1 cellular context compared by ENCODE assay signal in genomic region chr20:33489495-33490022, GRCh38.
TF ChIP-seq lines count a peak whose summit lies in the region.

No MANE protein-coding gene starts in this region.

TF ChIP-seq in GM12878, 131 proteins besides CTCF, POLR2A, EP300 and RAD21 (continued from another document and continues in another):
- TF ChIP-seq, protein P1, sequence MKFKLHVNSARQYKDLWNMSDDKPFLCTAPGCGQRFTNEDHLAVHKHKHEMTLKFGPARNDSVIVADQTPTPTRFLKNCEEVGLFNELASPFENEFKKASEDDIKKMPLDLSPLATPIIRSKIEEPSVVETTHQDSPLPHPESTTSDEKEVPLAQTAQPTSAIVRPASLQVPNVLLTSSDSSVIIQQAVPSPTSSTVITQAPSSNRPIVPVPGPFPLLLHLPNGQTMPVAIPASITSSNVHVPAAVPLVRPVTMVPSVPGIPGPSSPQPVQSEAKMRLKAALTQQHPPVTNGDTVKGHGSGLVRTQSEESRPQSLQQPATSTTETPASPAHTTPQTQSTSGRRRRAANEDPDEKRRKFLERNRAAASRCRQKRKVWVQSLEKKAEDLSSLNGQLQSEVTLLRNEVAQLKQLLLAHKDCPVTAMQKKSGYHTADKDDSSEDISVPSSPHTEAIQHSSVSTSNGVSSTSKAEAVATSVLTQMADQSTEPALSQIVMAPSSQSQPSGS (IDR thresholded peaks at IDR 0.05; ENCODE audit: low read length), result no peak
- no peak for TF ChIP-seq RB1 (IDR thresholded peaks at IDR 0.05; ENCODE audit: borderline replicate concordance)
- TF ChIP-seq BACH1 (IDR thresholded peaks at IDR 0.05; ENCODE audit: borderline replicate concordance), result peak; percentile 12; the same call in 1 of the 2 replicates
- peak; percentile 88 to 92 for TF ChIP-seq BHLHE40 (IDR thresholded peaks at IDR 0.05; ENCODE audit: borderline replicate concordance in 1 of 2, low read depth in 2 of 2, low read length in 1 of 2)
- peak; percentile 81 for TF ChIP-seq RAD51 (IDR thresholded peaks at IDR 0.05)
- no peak for TF ChIP-seq LARP7 (IDR thresholded peaks at IDR 0.05)
- no peak for TF ChIP-seq NR2C2 (IDR thresholded peaks at IDR 0.05; ENCODE audit: borderline replicate concordance, control insufficient read depth, insufficient read length, low read depth)
- TF ChIP-seq PML (IDR thresholded peaks at IDR 0.05; ENCODE audit: low read length), result no peak; the same call in 1 of the 2 replicates
- no peak for TF ChIP-seq TARDBP (IDR thresholded peaks at IDR 0.05; ENCODE audit: borderline replicate concordance)
- TF ChIP-seq YY1 (IDR thresholded peaks at IDR 0.05; ENCODE audit: low read depth, low read length), result 0 out of 2 replicates have a peak, but pooled peaks have one; percentile 8
- no peak for TF ChIP-seq PBX3 (IDR thresholded peaks at IDR 0.05; ENCODE audit: insufficient replicate concordance, low read depth, low read length)
- TF ChIP-seq SP1 (IDR thresholded peaks at IDR 0.05; ENCODE audit: low read depth, low read length), result peak; percentile 63
- no peak for TF ChIP-seq RUNX3 (IDR thresholded peaks at IDR 0.05; ENCODE audit: low read length)
- 0 out of 2 replicates have a peak, but pooled peaks have one; percentile 37 for TF ChIP-seq PAX5 (IDR thresholded peaks at IDR 0.05; ENCODE audit: borderline replicate concordance, low read depth, low read length)
- TF ChIP-seq NBN (IDR thresholded peaks at IDR 0.05), result peak; percentile 50; the same call in 1 of the 2 replicates
- TF ChIP-seq CHD4 (IDR thresholded peaks at IDR 0.05), result no peak
- no peak for TF ChIP-seq HDAC6 (IDR thresholded peaks at IDR 0.05; ENCODE audit: unreplicated experiment)
- TF ChIP-seq DPF2 (IDR thresholded peaks at IDR 0.05), result no peak
- peak; percentile 26 for TF ChIP-seq KLF5 (IDR thresholded peaks at IDR 0.05; ENCODE audit: partially characterized antibody)
- TF ChIP-seq ZZZ3 (IDR thresholded peaks at IDR 0.05; ENCODE audit: control insufficient read depth, insufficient read length, low read depth), result no peak
- no peak for TF ChIP-seq CBX3 (IDR thresholded peaks at IDR 0.05; ENCODE audit: borderline replicate concordance, low read depth)
- TF ChIP-seq IKZF2 (IDR thresholded peaks at IDR 0.05), result peak; percentile 24 to 37; a peak in 2 of 4 replicates
- TF ChIP-seq ETV6 (conservative IDR thresholded peaks at IDR 0.05 in 1 of 2, IDR thresholded peaks at IDR 0.05 in 1 of 2; ENCODE audit: borderline replicate concordance in 1 of 2, low read depth in 1 of 2), result no peak
- TF ChIP-seq RELA (IDR thresholded peaks at IDR 0.05; ENCODE audit: borderline replicate concordance, partially characterized antibody), result no peak
- peak; percentile 90 for TF ChIP-seq POLR2AphosphoS5 (IDR thresholded peaks at IDR 0.05; ENCODE audit: low read length)
- no peak for TF ChIP-seq IRF5 (IDR thresholded peaks at IDR 0.05; ENCODE audit: borderline replicate concordance)
- TF ChIP-seq, protein P2, sequence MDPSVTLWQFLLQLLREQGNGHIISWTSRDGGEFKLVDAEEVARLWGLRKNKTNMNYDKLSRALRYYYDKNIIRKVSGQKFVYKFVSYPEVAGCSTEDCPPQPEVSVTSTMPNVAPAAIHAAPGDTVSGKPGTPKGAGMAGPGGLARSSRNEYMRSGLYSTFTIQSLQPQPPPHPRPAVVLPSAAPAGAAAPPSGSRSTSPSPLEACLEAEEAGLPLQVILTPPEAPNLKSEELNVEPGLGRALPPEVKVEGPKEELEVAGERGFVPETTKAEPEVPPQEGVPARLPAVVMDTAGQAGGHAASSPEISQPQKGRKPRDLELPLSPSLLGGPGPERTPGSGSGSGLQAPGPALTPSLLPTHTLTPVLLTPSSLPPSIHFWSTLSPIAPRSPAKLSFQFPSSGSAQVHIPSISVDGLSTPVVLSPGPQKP (IDR thresholded peaks at IDR 0.05; ENCODE audit: low read depth, low read length), result no peak
- peak; percentile 51 for TF ChIP-seq NRF1 (conservative IDR thresholded peaks at IDR 0.05; ENCODE audit: low read depth, low read length)
- no peak for TF ChIP-seq ESRRA (IDR thresholded peaks at IDR 0.05; ENCODE audit: low read length)
- no peak for TF ChIP-seq ZNF217 (IDR thresholded peaks at IDR 0.05)
- no peak for TF ChIP-seq CBX5 (IDR thresholded peaks at IDR 0.05; ENCODE audit: low read depth)
- TF ChIP-seq TBL1XR1 (IDR thresholded peaks at IDR 0.05; ENCODE audit: low read depth, low read length), result no peak
- TF ChIP-seq MXI1 (IDR thresholded peaks at IDR 0.05; ENCODE audit: low read depth, low read length), result peak; percentile 69
- TF ChIP-seq, protein P3, sequence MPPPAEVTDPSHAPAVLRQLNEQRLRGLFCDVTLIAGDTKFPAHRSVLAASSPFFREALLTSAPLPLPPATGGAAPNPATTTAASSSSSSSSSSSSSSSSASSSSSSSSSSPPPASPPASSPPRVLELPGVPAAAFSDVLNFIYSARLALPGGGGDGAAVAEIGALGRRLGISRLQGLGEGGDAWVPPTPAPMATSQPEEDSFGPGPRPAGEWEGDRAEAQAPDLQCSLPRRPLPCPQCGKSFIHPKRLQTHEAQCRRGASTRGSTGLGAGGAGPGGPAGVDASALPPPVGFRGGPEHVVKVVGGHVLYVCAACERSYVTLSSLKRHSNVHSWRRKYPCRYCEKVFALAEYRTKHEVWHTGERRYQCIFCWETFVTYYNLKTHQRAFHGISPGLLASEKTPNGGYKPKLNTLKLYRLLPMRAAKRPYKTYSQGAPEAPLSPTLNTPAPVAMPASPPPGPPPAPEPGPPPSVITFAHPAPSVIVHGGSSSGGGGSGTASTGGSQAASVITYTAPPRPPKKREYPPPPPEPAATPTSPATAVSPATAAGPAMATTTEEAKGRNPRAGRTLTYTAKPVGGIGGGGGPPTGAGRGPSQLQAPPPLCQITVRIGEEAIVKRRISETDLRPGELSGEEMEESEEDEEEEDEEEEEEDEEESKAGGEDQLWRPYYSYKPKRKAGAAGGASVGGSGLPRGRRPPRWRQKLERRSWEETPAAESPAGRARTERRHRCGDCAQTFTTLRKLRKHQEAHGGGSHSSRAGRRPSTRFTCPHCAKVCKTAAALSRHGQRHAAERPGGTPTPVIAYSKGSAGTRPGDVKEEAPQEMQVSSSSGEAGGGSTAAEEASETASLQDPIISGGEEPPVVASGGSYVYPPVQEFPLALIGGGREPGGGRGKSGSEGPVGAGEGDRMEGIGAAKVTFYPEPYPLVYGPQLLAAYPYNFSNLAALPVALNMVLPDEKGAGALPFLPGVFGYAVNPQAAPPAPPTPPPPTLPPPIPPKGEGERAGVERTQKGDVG (CRISPR knock-in tag; IDR thresholded peaks at IDR 0.05), result no peak
- TF ChIP-seq MYC (IDR thresholded peaks at IDR 0.05; ENCODE audit: insufficient read depth, insufficient read length, insufficient replicate concordance, low read length, severe bottlenecking), result no peak
- no peak for TF ChIP-seq IRF4 (IDR thresholded peaks at IDR 0.05; ENCODE audit: low read depth, low read length)
- TF ChIP-seq IKZF1 (conservative IDR thresholded peaks at IDR 0.05), result no peak
- TF ChIP-seq, protein P4, sequence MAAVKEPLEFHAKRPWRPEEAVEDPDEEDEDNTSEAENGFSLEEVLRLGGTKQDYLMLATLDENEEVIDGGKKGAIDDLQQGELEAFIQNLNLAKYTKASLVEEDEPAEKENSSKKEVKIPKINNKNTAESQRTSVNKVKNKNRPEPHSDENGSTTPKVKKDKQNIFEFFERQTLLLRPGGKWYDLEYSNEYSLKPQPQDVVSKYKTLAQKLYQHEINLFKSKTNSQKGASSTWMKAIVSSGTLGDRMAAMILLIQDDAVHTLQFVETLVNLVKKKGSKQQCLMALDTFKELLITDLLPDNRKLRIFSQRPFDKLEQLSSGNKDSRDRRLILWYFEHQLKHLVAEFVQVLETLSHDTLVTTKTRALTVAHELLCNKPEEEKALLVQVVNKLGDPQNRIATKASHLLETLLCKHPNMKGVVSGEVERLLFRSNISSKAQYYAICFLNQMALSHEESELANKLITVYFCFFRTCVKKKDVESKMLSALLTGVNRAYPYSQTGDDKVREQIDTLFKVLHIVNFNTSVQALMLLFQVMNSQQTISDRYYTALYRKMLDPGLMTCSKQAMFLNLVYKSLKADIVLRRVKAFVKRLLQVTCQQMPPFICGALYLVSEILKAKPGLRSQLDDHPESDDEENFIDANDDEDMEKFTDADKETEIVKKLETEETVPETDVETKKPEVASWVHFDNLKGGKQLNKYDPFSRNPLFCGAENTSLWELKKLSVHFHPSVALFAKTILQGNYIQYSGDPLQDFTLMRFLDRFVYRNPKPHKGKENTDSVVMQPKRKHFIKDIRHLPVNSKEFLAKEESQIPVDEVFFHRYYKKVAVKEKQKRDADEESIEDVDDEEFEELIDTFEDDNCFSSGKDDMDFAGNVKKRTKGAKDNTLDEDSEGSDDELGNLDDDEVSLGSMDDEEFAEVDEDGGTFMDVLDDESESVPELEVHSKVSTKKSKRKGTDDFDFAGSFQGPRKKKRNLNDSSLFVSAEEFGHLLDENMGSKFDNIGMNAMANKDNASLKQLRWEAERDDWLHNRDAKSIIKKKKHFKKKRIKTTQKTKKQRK (IDR thresholded peaks at IDR 0.05; ENCODE audit: low read depth, low read length), result no peak
- TF ChIP-seq SMAD5 (IDR thresholded peaks at IDR 0.05; ENCODE audit: low read depth), result peak; percentile 83
- TF ChIP-seq, protein P5, sequence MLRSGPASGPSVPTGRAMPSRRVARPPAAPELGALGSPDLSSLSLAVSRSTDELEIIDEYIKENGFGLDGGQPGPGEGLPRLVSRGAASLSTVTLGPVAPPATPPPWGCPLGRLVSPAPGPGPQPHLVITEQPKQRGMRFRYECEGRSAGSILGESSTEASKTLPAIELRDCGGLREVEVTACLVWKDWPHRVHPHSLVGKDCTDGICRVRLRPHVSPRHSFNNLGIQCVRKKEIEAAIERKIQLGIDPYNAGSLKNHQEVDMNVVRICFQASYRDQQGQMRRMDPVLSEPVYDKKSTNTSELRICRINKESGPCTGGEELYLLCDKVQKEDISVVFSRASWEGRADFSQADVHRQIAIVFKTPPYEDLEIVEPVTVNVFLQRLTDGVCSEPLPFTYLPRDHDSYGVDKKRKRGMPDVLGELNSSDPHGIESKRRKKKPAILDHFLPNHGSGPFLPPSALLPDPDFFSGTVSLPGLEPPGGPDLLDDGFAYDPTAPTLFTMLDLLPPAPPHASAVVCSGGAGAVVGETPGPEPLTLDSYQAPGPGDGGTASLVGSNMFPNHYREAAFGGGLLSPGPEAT (IDR thresholded peaks at IDR 0.05; ENCODE audit: low read depth), result peak; percentile 47; the same call in 1 of the 2 replicates
- TF ChIP-seq, protein P6, sequence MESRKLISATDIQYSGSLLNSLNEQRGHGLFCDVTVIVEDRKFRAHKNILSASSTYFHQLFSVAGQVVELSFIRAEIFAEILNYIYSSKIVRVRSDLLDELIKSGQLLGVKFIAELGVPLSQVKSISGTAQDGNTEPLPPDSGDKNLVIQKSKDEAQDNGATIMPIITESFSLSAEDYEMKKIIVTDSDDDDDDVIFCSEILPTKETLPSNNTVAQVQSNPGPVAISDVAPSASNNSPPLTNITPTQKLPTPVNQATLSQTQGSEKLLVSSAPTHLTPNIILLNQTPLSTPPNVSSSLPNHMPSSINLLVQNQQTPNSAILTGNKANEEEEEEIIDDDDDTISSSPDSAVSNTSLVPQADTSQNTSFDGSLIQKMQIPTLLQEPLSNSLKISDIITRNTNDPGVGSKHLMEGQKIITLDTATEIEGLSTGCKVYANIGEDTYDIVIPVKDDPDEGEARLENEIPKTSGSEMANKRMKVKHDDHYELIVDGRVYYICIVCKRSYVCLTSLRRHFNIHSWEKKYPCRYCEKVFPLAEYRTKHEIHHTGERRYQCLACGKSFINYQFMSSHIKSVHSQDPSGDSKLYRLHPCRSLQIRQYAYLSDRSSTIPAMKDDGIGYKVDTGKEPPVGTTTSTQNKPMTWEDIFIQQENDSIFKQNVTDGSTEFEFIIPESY (IDR thresholded peaks at IDR 0.05), result no peak
- TF ChIP-seq CREB1 (IDR thresholded peaks at IDR 0.05; ENCODE audit: low read depth), result peak; percentile 87
- TF ChIP-seq BMI1 (IDR thresholded peaks at IDR 0.05; ENCODE audit: borderline replicate concordance), result no peak
- no peak for TF ChIP-seq ZNF207 (IDR thresholded peaks at IDR 0.05; ENCODE audit: borderline replicate concordance)
- TF ChIP-seq, protein P7, sequence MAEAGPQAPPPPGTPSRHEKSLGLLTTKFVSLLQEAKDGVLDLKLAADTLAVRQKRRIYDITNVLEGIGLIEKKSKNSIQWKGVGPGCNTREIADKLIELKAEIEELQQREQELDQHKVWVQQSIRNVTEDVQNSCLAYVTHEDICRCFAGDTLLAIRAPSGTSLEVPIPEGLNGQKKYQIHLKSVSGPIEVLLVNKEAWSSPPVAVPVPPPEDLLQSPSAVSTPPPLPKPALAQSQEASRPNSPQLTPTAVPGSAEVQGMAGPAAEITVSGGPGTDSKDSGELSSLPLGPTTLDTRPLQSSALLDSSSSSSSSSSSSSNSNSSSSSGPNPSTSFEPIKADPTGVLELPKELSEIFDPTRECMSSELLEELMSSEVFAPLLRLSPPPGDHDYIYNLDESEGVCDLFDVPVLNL (IDR thresholded peaks at IDR 0.05; ENCODE audit: low read depth, low read length), result no peak
- TF ChIP-seq, protein P8, sequence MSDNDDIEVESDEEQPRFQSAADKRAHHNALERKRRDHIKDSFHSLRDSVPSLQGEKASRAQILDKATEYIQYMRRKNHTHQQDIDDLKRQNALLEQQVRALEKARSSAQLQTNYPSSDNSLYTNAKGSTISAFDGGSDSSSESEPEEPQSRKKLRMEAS (IDR thresholded peaks at IDR 0.05; ENCODE audit: low read depth, low read length), result peak; percentile 51; the same call in 1 of the 2 replicates
- peak; percentile 57; the same call in 1 of the 3 replicates for TF ChIP-seq POU2F2 (IDR thresholded peaks at IDR 0.05; ENCODE audit: borderline replicate concordance, low read depth, low read length)
- no peak for TF ChIP-seq EED (IDR thresholded peaks at IDR 0.05; ENCODE audit: low read depth)
- no peak for TF ChIP-seq MYB (IDR thresholded peaks at IDR 0.05; ENCODE audit: borderline replicate concordance, low read depth, low read length)
- TF ChIP-seq, protein P9, sequence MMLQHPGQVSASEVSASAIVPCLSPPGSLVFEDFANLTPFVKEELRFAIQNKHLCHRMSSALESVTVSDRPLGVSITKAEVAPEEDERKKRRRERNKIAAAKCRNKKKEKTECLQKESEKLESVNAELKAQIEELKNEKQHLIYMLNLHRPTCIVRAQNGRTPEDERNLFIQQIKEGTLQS (IDR thresholded peaks at IDR 0.05; ENCODE audit: borderline replicate concordance, extremely low read depth, low read depth, low read length), result 0 out of 2 replicates have a peak, but pooled peaks have one; percentile 12
